In genomic region chr7:38398725-38399321, GRCh38 we compare ENCODE assay signal across 8 cellular contexts.
DNase-seq lines count a peak whose midpoint lies in the region; ATAC-seq and TF ChIP-seq lines count a peak whose summit lies in the region.

No MANE protein-coding gene starts in this region.

- H3K4me3 ChIP-seq in kidney epithelial cell (ENCODE audit: low read depth, low read length): no peak overlapping the region

- H3K27me3 ChIP-seq in kidney epithelial cell (ENCODE audit: control insufficient read depth, insufficient read depth, low read length): no peaks in the 10 kb centered on the region

- DNase-seq in AML-193 (lab: John Stamatoyannopoulos, UW) (peak; percentile 16 to 27), LHCN-M2 (ENCODE audit: low read depth) (peak; percentile 31), T-helper 9 cell (peak; percentile 52), T47D (ENCODE audit: low read depth in 1 of 2, low spot score in 1 of 2) (peak; percentile 56 to 69), kidney epithelial cell (ENCODE audit: low read depth) (no peak)
- DNase-seq in stimulated activated CD4-positive, alpha-beta T cell treated with anti-CD3 and anti-CD28 coated beads, Interleukin-2, amount 100 ng/mL, for 48 hours: peak; percentile 41 to 52

- ATAC-seq in GM19043 (IDR thresholded peaks at IDR 0.05; ENCODE audit: low read depth, unreplicated experiment) (peak; percentile 60), HG03135 (IDR thresholded peaks at IDR 0.05; ENCODE audit: unreplicated experiment) (no peak)

- no peaks in the 10 kb centered on the region for H3K36me3 ChIP-seq in kidney epithelial cell (ENCODE audit: control insufficient read depth, insufficient read depth, low read length)

- in situ Hi-C loops in T47D (cut with HindIII; ENCODE audit: low pct_unique_long_range_greater_than_20kb, low sequenced_read_pairs): no loop called here

- peak; percentile 93 for TF ChIP-seq CTCF in kidney epithelial cell (IDR thresholded peaks at IDR 0.05; ENCODE audit: insufficient read depth, low read length, poor library complexity, severe bottlenecking)
